15 cellular contexts compared by ENCODE assay signal in genomic region chr9:109776391-109776790, GRCh38. TPM values are rescaled to one million over a fixed set of nuclear protein-coding genes. Genes with fewer than 3 reads are reported as not detected.
A peak's percentile ranks its signal among the peaks of the same experiment; 100 is the strongest.
DNase-seq lines count a peak whose midpoint lies in the region; ATAC-seq and TF ChIP-seq lines count a peak whose summit lies in the region.
"Had no signal": no experiment of that assay in that cellular context is flagged by ENCODE, and none has a peak within 500 bp of the region (broad histone marks: within the 10 kb centered on the region; RNA-seq: fewer than 3 reads in every experiment).

No MANE protein-coding gene starts in this region.

- H3K27me3 ChIP-seq in GM23338 (ENCODE audit: insufficient read depth) (peaks cover 20% of the 10 kb centered on the region), SJSA1 (replicated peaks) (no peaks in the 10 kb centered on the region), subcutaneous abdominal adipose tissue (ENCODE audit: control insufficient read depth in 5 of 5, insufficient read depth in 4 of 5, low read length in 5 of 5) (peaks cover 0 to 7% (median 0%) of the 10 kb centered on the region in 5 donors)

- H3K79me2 ChIP-seq in GM23338 (replicated peaks; ENCODE audit: insufficient read depth), result peaks cover 6% of the 10 kb centered on the region; the same call in 1 of the 2 replicates

- H3K36me3 ChIP-seq in GM23338 (ENCODE audit: insufficient read depth), result no peaks in the 10 kb centered on the region
- H3K36me3 ChIP-seq in SJSA1, result peaks cover 7% of the 10 kb centered on the region
- no peaks in the 10 kb centered on the region for H3K36me3 ChIP-seq in subcutaneous abdominal adipose tissue (ENCODE audit: control insufficient read depth in 5 of 5, insufficient read depth in 5 of 5, low read length in 5 of 5)
- H3K36me3 ChIP-seq: BE2C had no signal

- ATAC-seq in GM23338 (no peak), HG03521 (IDR thresholded peaks at IDR 0.05; ENCODE audit: unreplicated experiment) (no peak)
- ATAC-seq: GM12878, HCT116 had no signal

- peaks cover 14% of the 10 kb centered on the region for H3K27me3 Mint-ChIP-seq in GM23338 (ENCODE audit: insufficient read depth, low read depth, poor library complexity)

- no peaks in the 10 kb centered on the region for H3F3A ChIP-seq in GM23338 (replicated peaks; ENCODE audit: low read depth)

- no peak for TF ChIP-seq CTCF in GM23338 (conservative IDR thresholded peaks at IDR 0.05; ENCODE audit: low read depth in 2 of 2)
- TF ChIP-seq CTCF in epithelial cell of esophagus (IDR thresholded peaks at IDR 0.05; ENCODE audit: insufficient read depth, low read depth, low read length, missing control alignments), result no peak

- no peaks in the 10 kb centered on the region for H3K9me3 Mint-ChIP-seq in GM23338

- H3K4me3 ChIP-seq in GM23338 (no peak overlapping the region), SJSA1 (no peak overlapping the region), epithelial cell of esophagus (ENCODE audit: low read length) (no peak overlapping the region), subcutaneous abdominal adipose tissue (ENCODE audit: low read depth in 1 of 5, low read length in 5 of 5) (no peak overlapping the region)
- H3K4me3 ChIP-seq: GM12878 had no signal

- H3K4me1 ChIP-seq in GM23338 (ENCODE audit: insufficient read depth) (peaks cover 14% of the 10 kb centered on the region; the same call in 1 of the 2 replicates), SJSA1 (replicated peaks) (peaks cover 65% of the 10 kb centered on the region), subcutaneous abdominal adipose tissue (ENCODE audit: control insufficient read depth in 5 of 5, insufficient read depth in 5 of 5, low read length in 5 of 5) (peaks cover 0 to 42% (median 25%) of the 10 kb centered on the region in 5 donors)
- H3K4me1 ChIP-seq: BE2C had no signal

- DNase-seq in GM23338 (ENCODE audit: low spot score), result no peak
- DNase-seq in SJSA1 (ENCODE audit: low read depth in 1 of 2, low spot score in 2 of 2), result no peak
- peak; percentile 26 for DNase-seq in epithelial cell of esophagus (ENCODE audit: low read depth)
- DNase-seq in activated CD4-positive, alpha-beta T cell treated with anti-CD3 and anti-CD28 coated beads for 1 hour, result no peak
- no peak for DNase-seq in putamen (ENCODE audit: low spot score)
- DNase-seq: BE2C; CD4-positive, alpha-beta memory T cell; DMS153; DMS79 treated with DMSO at 0.1 percent for 48 hours; GF-D8 had no signal

- H3K27ac ChIP-seq in GM23338 (ENCODE audit: low read depth) (no peak overlapping the region), SJSA1 (peak overlapping the region; percentile 56; the same call in 1 of the 2 replicates), subcutaneous abdominal adipose tissue (ENCODE audit: low read depth, low read length) (peak overlapping the region; percentile 39)
- H3K27ac ChIP-seq: C4-2B had no signal

- H3K9ac ChIP-seq in subcutaneous abdominal adipose tissue (ENCODE audit: low read length in 5 of 5), result peak overlapping the region in 1 of 5 donors; percentile 21

- no peaks in the 10 kb centered on the region for H4K20me1 ChIP-seq in GM23338 (replicated peaks; ENCODE audit: insufficient read depth)

- H3K27ac Mint-ChIP-seq in GM23338, result no peak overlapping the region
- H3K27ac Mint-ChIP-seq: CD4-positive, alpha-beta memory T cell had no signal

- no peaks in the 10 kb centered on the region for H3K36me3 Mint-ChIP-seq in GM23338 (ENCODE audit: low read depth)
- H3K36me3 Mint-ChIP-seq: CD4-positive, alpha-beta memory T cell had no signal

- peaks cover 16% of the 10 kb centered on the region for H3K4me1 Mint-ChIP-seq in GM23338

- H3K9me3 ChIP-seq in SJSA1 (replicated peaks) (no peaks in the 10 kb centered on the region), subcutaneous abdominal adipose tissue (ENCODE audit: control insufficient read depth in 5 of 5, low read length in 5 of 5) (no peaks in the 10 kb centered on the region)
- H3K9me3 ChIP-seq: BE2C had no signal

- H3K4me3 Mint-ChIP-seq in GM23338, result no peak overlapping the region
- H3K4me3 Mint-ChIP-seq: CD4-positive, alpha-beta memory T cell had no signal

- H2AFZ ChIP-seq in GM23338, result peak overlapping the region; percentile 66

- peaks cover 10% of the 10 kb centered on the region; the same call in 1 of the 2 replicates for H3K9me2 ChIP-seq in GM23338 (ENCODE audit: insufficient read depth)

- H3K4me2 ChIP-seq in GM23338, result no peak overlapping the region

TF ChIP-seq in GM23338, 12 proteins besides CTCF, POLR2A, EP300 and RAD21 (continues in another document):
- TF ChIP-seq STAT1 (IDR thresholded peaks at IDR 0.05; ENCODE audit: unreplicated experiment) (no peak), ETS1 (IDR thresholded peaks at IDR 0.05) (no peak), EZH2phosphoT487 (IDR thresholded peaks at IDR 0.05; ENCODE audit: unreplicated experiment) (no peak)
- TF ChIP-seq, protein P1, sequence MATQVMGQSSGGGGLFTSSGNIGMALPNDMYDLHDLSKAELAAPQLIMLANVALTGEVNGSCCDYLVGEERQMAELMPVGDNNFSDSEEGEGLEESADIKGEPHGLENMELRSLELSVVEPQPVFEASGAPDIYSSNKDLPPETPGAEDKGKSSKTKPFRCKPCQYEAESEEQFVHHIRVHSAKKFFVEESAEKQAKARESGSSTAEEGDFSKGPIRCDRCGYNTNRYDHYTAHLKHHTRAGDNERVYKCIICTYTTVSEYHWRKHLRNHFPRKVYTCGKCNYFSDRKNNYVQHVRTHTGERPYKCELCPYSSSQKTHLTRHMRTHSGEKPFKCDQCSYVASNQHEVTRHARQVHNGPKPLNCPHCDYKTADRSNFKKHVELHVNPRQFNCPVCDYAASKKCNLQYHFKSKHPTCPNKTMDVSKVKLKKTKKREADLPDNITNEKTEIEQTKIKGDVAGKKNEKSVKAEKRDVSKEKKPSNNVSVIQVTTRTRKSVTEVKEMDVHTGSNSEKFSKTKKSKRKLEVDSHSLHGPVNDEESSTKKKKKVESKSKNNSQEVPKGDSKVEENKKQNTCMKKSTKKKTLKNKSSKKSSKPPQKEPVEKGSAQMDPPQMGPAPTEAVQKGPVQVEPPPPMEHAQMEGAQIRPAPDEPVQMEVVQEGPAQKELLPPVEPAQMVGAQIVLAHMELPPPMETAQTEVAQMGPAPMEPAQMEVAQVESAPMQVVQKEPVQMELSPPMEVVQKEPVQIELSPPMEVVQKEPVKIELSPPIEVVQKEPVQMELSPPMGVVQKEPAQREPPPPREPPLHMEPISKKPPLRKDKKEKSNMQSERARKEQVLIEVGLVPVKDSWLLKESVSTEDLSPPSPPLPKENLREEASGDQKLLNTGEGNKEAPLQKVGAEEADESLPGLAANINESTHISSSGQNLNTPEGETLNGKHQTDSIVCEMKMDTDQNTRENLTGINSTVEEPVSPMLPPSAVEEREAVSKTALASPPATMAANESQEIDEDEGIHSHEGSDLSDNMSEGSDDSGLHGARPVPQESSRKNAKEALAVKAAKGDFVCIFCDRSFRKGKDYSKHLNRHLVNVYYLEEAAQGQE (IDR thresholded peaks at IDR 0.05; ENCODE audit: unreplicated experiment), result no peak

RNA-seq across cellular contexts. Expression of gene PALM2AKAP2, which starts 3.6 kb away (rescaled TPM):
- 7.9 and 8.3 TPM in 2 replicates for total RNA-seq in GM23338 (2014; rRNA removed; shearing (Covaris generic))
- polyA plus RNA-seq in GM23338 (2016; fragmentation: Nextera tagmentation; extraction: Ambion mirVana), result 2.5 and 3.3 TPM in 2 replicates
- total RNA-seq in SJSA1 (2014; rRNA removed; shearing (Covaris generic)), result 18.2 and 35.7 TPM in 2 replicates
- total RNA-seq: CD4-positive, alpha-beta memory T cell; GM12878 had no signal
- polyA plus RNA-seq: CD4-positive, alpha-beta memory T cell had no signal
